8 cellular contexts compared by ENCODE assay signal in the genomic region with DNA sequence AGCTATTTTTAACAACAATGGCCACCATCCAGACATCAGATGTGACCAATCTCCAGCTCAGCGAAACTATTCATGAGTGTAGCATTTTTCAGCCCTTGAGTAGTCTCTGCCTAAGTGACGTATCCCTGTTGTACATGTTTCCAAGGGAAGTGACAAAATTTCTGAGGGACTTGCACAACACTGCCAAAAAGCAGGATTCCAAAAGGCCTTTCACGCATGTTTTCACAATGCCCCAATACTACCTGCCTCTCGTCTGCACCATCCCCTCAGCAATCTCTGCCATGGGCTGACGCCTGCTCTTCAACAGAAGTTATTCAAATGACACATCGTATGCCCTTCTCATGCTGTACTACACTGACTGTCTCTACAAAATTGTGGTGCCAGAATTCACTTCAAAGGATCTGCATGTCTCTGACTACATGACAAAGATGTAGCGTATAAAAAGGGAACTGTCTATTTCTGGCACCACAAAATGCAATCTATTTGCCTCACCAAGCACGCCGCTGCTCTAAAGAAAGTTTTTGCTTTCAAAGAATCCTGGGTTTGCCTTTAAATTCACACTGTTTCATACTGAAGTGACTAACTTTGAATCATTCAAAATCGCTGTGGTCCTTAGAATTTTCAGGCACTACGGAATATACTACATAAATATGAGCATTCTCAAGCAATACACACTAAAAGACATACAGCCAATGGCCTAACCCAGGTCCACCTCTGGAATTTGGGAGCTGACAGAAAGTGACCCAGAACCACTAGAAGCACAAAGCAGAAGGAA. TPM values are rescaled to one million over a fixed set of nuclear protein-coding genes. Genes with fewer than 3 reads are reported as not detected.
A peak's percentile ranks its signal among the peaks of the same experiment; 100 is the strongest.
DNase-seq lines count a peak whose midpoint lies in the region; ATAC-seq and TF ChIP-seq lines count a peak whose summit lies in the region.

No MANE protein-coding gene starts in this region.

- peak overlapping the region in 5 of 7 donors; percentile 9 to 64 (median 29) for H3K4me3 Mint-ChIP-seq in CD8-positive, alpha-beta memory T cell
- peak overlapping the region; percentile 62 for H3K4me3 Mint-ChIP-seq in natural killer cell

- H3K36me3 Mint-ChIP-seq in CD8-positive, alpha-beta memory T cell, result peaks cover 0 to 20% (median 3%) of the 10 kb centered on the region in 3 donors
- H3K36me3 Mint-ChIP-seq in natural killer cell, result no peaks in the 10 kb centered on the region

- H3K27ac ChIP-seq in CD8-positive, alpha-beta memory T cell (ENCODE audit: low read depth, low read length), result no peak overlapping the region
- peak overlapping the region in 48 of 59 donors; percentile 1 to 80 (median 47) for H3K27ac ChIP-seq in dorsolateral prefrontal cortex

- peaks cover 87 to 93% (median 92%) of the 10 kb centered on the region in 3 donors for H3K4me1 Mint-ChIP-seq in CD8-positive, alpha-beta memory T cell
- H3K4me1 Mint-ChIP-seq in natural killer cell, result peaks cover 92 to 96% of the 10 kb centered on the region in 2 donors

- no peaks in the 10 kb centered on the region for H3K36me3 ChIP-seq in CD8-positive, alpha-beta memory T cell (ENCODE audit: insufficient read depth, low read length)

- CTCF ChIA-PET in CD8-positive, alpha-beta memory T cell (lab: Charles Lee), result interaction anchor here (1.3 kb wide), 1 partner anchor 65 kb away, joined by 3 read pairs; no protein-coding TSS in a partner anchor

- TF ChIP-seq CTCF in dorsolateral prefrontal cortex (IDR thresholded peaks at IDR 0.05 in 54 of 56, conservative IDR thresholded peaks at IDR 0.05 in 2 of 56; ENCODE audit: low read depth in 1 of 56, partially characterized antibody in 56 of 56), result no peak
- no peak for TF ChIP-seq CTCF in natural killer cell (IDR thresholded peaks at IDR 0.05)

- peak in 1 of 5 donors; percentile 21 for DNase-seq in CD8-positive, alpha-beta memory T cell
- DNase-seq in NOMO-1 treated with dmso at 0.1 percent for 144 hours (lab: John Stamatoyannopoulos, UW; ENCODE audit: unreplicated experiment) (peak; percentile 48), dorsolateral prefrontal cortex (peak in 3 of 10 donors; percentile 13 to 50 (median 24)), natural killer cell (no peak), NCI-H748 treated with DMSO at 0.1 percent for 48 hours (lab: John Stamatoyannopoulos, UW) (no peak), SW480 (ENCODE audit: low spot score) (no peak), cerebellum (ENCODE audit: low spot score) (no peak)

- peaks cover 42% of the 10 kb centered on the region for H3K4me1 ChIP-seq in CD8-positive, alpha-beta memory T cell (ENCODE audit: insufficient read depth, low read length)

- peaks cover 0 to 2% of the 10 kb centered on the region in 2 donors for H3K27me3 Mint-ChIP-seq in CD8-positive, alpha-beta memory T cell
- no peaks in the 10 kb centered on the region for H3K27me3 Mint-ChIP-seq in natural killer cell (ENCODE audit: low read depth in 2 of 2)

- no peaks in the 10 kb centered on the region for H3K9me3 Mint-ChIP-seq in CD8-positive, alpha-beta memory T cell
- no peaks in the 10 kb centered on the region for H3K9me3 Mint-ChIP-seq in natural killer cell

- no peaks in the 10 kb centered on the region for H3K27me3 ChIP-seq in CD8-positive, alpha-beta memory T cell (ENCODE audit: insufficient read depth, low read length, poor library complexity, severe bottlenecking)
- H3K27me3 ChIP-seq in dorsolateral prefrontal cortex, result no peaks in the 10 kb centered on the region

- peak overlapping the region; percentile 32 to 82 (median 40) for H3K27ac Mint-ChIP-seq in CD8-positive, alpha-beta memory T cell
- H3K27ac Mint-ChIP-seq in natural killer cell, result peak overlapping the region; percentile 78 to 88

- H3K4me3 ChIP-seq in CD8-positive, alpha-beta memory T cell (ENCODE audit: low read length), result no peak overlapping the region
- peak overlapping the region in 20 of 59 donors; percentile 3 to 24 (median 10) for H3K4me3 ChIP-seq in dorsolateral prefrontal cortex

- intact Hi-C loops in dorsolateral prefrontal cortex (cut with DNase I), result no loop called here
- intact Hi-C loops in natural killer cell (cut with micrococcal nuclease), result no loop called here

- POLR2A ChIA-PET in CD8-positive, alpha-beta memory T cell (lab: Charles Lee), result no interaction called here

- no peaks in the 10 kb centered on the region for H3K9me3 ChIP-seq in CD8-positive, alpha-beta memory T cell (ENCODE audit: low read length)

- peak; percentile 55 to 58 (median 56) for ATAC-seq in natural killer cell
- no peak for ATAC-seq in HG03159 (IDR thresholded peaks at IDR 0.05; ENCODE audit: unreplicated experiment)

RNA-seq across cellular contexts. Expression of gene JAK1, which starts 32.9 kb away (rescaled TPM):
- 100 to 1,000 TPM; 106 to 108 TPM for total RNA-seq in CD8-positive, alpha-beta memory T cell
- polyA plus RNA-seq in CD8-positive, alpha-beta memory T cell, result 300 TPM
- total RNA-seq in dorsolateral prefrontal cortex (100 to 1,000 TPM in 5 of 120 experiments, 10 to 100 TPM in 115; 57.7 to 112 (median 83.0) TPM), natural killer cell (100 to 1,000 TPM; 507 to 626 (median 526) TPM), cerebellum (70.7 TPM)
